Comparison of ENCODE assay signal across 8 cellular contexts in genomic region chr1:2050793-2051682, GRCh38. TPM values are rescaled to one million over a fixed set of nuclear protein-coding genes. Genes with fewer than 3 reads are reported as not detected.
DNase-seq lines count a peak whose midpoint lies in the region; ATAC-seq, FAIRE-seq and TF ChIP-seq lines count a peak whose summit lies in the region.

No MANE protein-coding gene starts in this region.

- 2% methylated on average over 10 of the region's 84 CpGs for WGBS in HepG2 (ENCODE audit: low lambda C conversion rate)
- 2% methylated on average over 21 of the region's 84 CpGs for WGBS in suprapubic skin

- intact Hi-C loops in HepG2 (cut with micrococcal nuclease; ENCODE audit: unreplicated experiment) = no loop called here

- H3K27ac ChIP-seq in astrocyte (ENCODE audit: low read depth, low read length) = no peak overlapping the region
- H3K27ac ChIP-seq in HepG2 (ENCODE audit: extremely low read length, insufficient read depth, low read length) = peak overlapping the region; percentile 46
- H3K27ac ChIP-seq in suprapubic skin = peak overlapping the region; percentile 3
- H3K27ac ChIP-seq in brain microvascular endothelial cell = no peak overlapping the region

- no peaks in the 10 kb centered on the region for H3K36me3 ChIP-seq in astrocyte (ENCODE audit: insufficient read depth, low read length)
- H3K36me3 ChIP-seq in HepG2 (replicated peaks in 1 of 2; ENCODE audit: control insufficient read depth in 1 of 2, insufficient read depth in 2 of 2, low read length in 2 of 2) = peaks cover 2 to 7% of the 10 kb centered on the region in 2 experiments; a peak in 2 of 5 replicates
- H3K36me3 ChIP-seq in suprapubic skin = peaks cover 3% of the 10 kb centered on the region
- no peaks in the 10 kb centered on the region for H3K36me3 ChIP-seq in brain microvascular endothelial cell (replicated peaks)

- H3K4me2 ChIP-seq in astrocyte (ENCODE audit: low read length) (peak overlapping the region; percentile 5), HepG2 (ENCODE audit: low read depth, low read length) (peak overlapping the region; percentile 80)

- H3K27me3 Mint-ChIP-seq in astrocyte (ENCODE audit: low read depth, unreplicated experiment) = peaks cover 6% of the 10 kb centered on the region

- CTCF ChIA-PET in HepG2 (lab: Yijun Ruan, JAX; ENCODE audit: low intra/inter-chr PET ratio, low total read pairs) = no interaction called here

- DNase-seq in activated CD4-positive, alpha-beta T cell treated with anti-CD3 and anti-CD28 coated beads for 48 hours = peak; percentile 27
- no peak for DNase-seq in activated CD4-positive, alpha-beta T cell treated with anti-CD3 and anti-CD28 coated beads, Interleukin-2, amount 50 U/mL, for 1 hour
- DNase-seq in astrocyte (ENCODE audit: low read depth) (no peak), HepG2 (ENCODE audit: low spot score) (no peak), suprapubic skin (ENCODE audit: low spot score in 2 of 2) (no peak), NAMALWA (ENCODE audit: low spot score) (no peak), brain microvascular endothelial cell (no peak)

- H3K27me3 ChIP-seq in astrocyte (ENCODE audit: insufficient read depth, low read length) (peaks cover 26% of the 10 kb centered on the region), HepG2 (ENCODE audit: control insufficient read depth in 1 of 2, insufficient read depth in 2 of 2, low read length in 2 of 2) (0 out of 5 replicates have a peak, but pooled peaks cover 0 to 2% of the 10 kb centered on the region in 2 experiments), suprapubic skin (peaks cover 44% of the 10 kb centered on the region), brain microvascular endothelial cell (replicated peaks) (peaks cover 42% of the 10 kb centered on the region)

- H3K4me3 Mint-ChIP-seq in astrocyte (ENCODE audit: unreplicated experiment) = peak overlapping the region; percentile 76

- H3K27ac Mint-ChIP-seq in astrocyte (ENCODE audit: unreplicated experiment) = no peak overlapping the region

- H3K4me1 ChIP-seq in astrocyte (ENCODE audit: insufficient read depth, low read length) = no peaks in the 10 kb centered on the region
- peaks cover 57% of the 10 kb centered on the region for H3K4me1 ChIP-seq in HepG2 (ENCODE audit: insufficient read depth, low read length)
- peaks cover 33% of the 10 kb centered on the region for H3K4me1 ChIP-seq in suprapubic skin

- TF ChIP-seq RAD21 in HepG2 (CRISPR knock-in tag; IDR thresholded peaks at IDR 0.05) = no peak

- TF ChIP-seq EP300 in HepG2 (IDR thresholded peaks at IDR 0.05; ENCODE audit: low read depth in 2 of 2, low read length in 2 of 2) (no peak), HepG2 (CRISPR knock-in tag; IDR thresholded peaks at IDR 0.05; ENCODE audit: borderline replicate concordance) (no peak), suprapubic skin (IDR thresholded peaks at IDR 0.05) (no peak)

- TF ChIP-seq CTCF in astrocyte (IDR thresholded peaks at IDR 0.05; ENCODE audit: insufficient read depth, low read depth, low read length) (no peak), HepG2 (CRISPR knock-in tag; IDR thresholded peaks at IDR 0.05) (0 out of 2 replicates have a peak, but pooled peaks have one; percentile 7), suprapubic skin (IDR thresholded peaks at IDR 0.05) (no peak), brain microvascular endothelial cell (IDR thresholded peaks at IDR 0.05; ENCODE audit: low read depth, low read length, missing control alignments) (no peak)

- no peaks in the 10 kb centered on the region for H3K79me2 ChIP-seq in astrocyte (ENCODE audit: insufficient read depth, low read length)
- peaks cover 3% of the 10 kb centered on the region for H3K79me2 ChIP-seq in HepG2 (ENCODE audit: insufficient read depth, low read length)

- H3K9me3 ChIP-seq in astrocyte (ENCODE audit: insufficient read depth, low read depth, low read length) (no peaks in the 10 kb centered on the region), HepG2 (ENCODE audit: low read length) (no peaks in the 10 kb centered on the region), suprapubic skin (no peaks in the 10 kb centered on the region)

- peaks cover 4% of the 10 kb centered on the region for H3K36me3 Mint-ChIP-seq in astrocyte (ENCODE audit: low read depth, unreplicated experiment)

- in situ Hi-C loops in HepG2 (cut with HindIII; ENCODE audit: extremely low pct_ligation_motif_present, low pct_unique_long_range_greater_than_20kb) = no loop called here
- in situ Hi-C loops in brain microvascular endothelial cell (cut with HindIII; ENCODE audit: low pct_ligation_motif_present, low sequenced_read_pairs) = no loop called here

- ATAC-seq in HepG2 (no peak), HG02885 (IDR thresholded peaks at IDR 0.05; ENCODE audit: poor library complexity, unreplicated experiment) (no peak)

- TF ChIP-seq POLR2A in HepG2 (IDR thresholded peaks at IDR 0.05; ENCODE audit: insufficient read depth in 1 of 2, low read depth in 2 of 2, low read length in 2 of 2) (no peak), suprapubic skin (IDR thresholded peaks at IDR 0.05) (no peak)

- BruUV-seq in HepG2 (replicated peaks; lab: Mats Ljungman, UMichigan) = no TSS peak

- H3K4me1 Mint-ChIP-seq in astrocyte (ENCODE audit: low read depth, unreplicated experiment) = no peaks in the 10 kb centered on the region

- H3K9me3 Mint-ChIP-seq in astrocyte (ENCODE audit: unreplicated experiment) = no peaks in the 10 kb centered on the region

- no peak overlapping the region for H3K4me3 ChIP-seq in astrocyte (ENCODE audit: insufficient read depth, low read depth, low read length)
- H3K4me3 ChIP-seq in HepG2 (replicated peaks in 1 of 3; ENCODE audit: insufficient read depth in 1 of 3, low read depth in 2 of 3, low read length in 3 of 3) = peak overlapping the region; percentile 80 to 90 (median 89)
- peak overlapping the region; percentile 62 for H3K4me3 ChIP-seq in suprapubic skin
- H3K4me3 ChIP-seq in brain microvascular endothelial cell (ENCODE audit: low read depth, low read length) = no peak overlapping the region

- FAIRE-seq in astrocyte (lab: Jason Lieb, UNC) (no peak), HepG2 (lab: Jason Lieb, UNC) (no peak)

- POLR2A ChIA-PET in HepG2 (lab: Yijun Ruan, JAX) = interaction anchor here (0.8 kb wide), 1 partner anchor 54 kb away, joined by 3 read pairs; no protein-coding TSS in a partner anchor

- H4K20me1 ChIP-seq in astrocyte (ENCODE audit: insufficient read depth, low read length) = no peaks in the 10 kb centered on the region
- H4K20me1 ChIP-seq in HepG2 (ENCODE audit: insufficient read depth, low read length) = 0 out of 2 replicates have a peak, but pooled peaks cover 5% of the 10 kb centered on the region

- no peak overlapping the region for H2AFZ ChIP-seq in astrocyte (ENCODE audit: low read depth, low read length)
- no peak overlapping the region for H2AFZ ChIP-seq in HepG2 (ENCODE audit: low read length)

- H3K9ac ChIP-seq in astrocyte (ENCODE audit: low read length) (no peak overlapping the region), HepG2 (ENCODE audit: insufficient read depth, low read depth, low read length) (peak overlapping the region; percentile 73)

RNA-seq across cellular contexts. Expression of gene PRKCZ, which starts 0.8 kb away (rescaled TPM):
- total RNA-seq in astrocyte (28.6 and 32.6 TPM in 2 replicates), HepG2 (2016; rRNA removed; fragmentation: Illumina TruSeq; extraction: Trizol) (21.9 and 34.7 TPM in 2 replicates), suprapubic skin (10 to 100 TPM; 21.7 to 31.5 (median 25.4) TPM)
- 25.5 and 28.3 TPM in 2 replicates for total RNA-seq in HepG2 (2016; cell fraction: cytosol; rRNA removed; fragmentation: Illumina TruSeq; extraction: Trizol; ENCODE audit: low read depth)
- total RNA-seq in HepG2 (2016; cell fraction: insoluble cytoplasmic fraction; rRNA removed; fragmentation: Illumina TruSeq; extraction: Trizol) = 20.0 and 36.5 TPM in 2 replicates
- 37.0 and 42.3 TPM in 2 replicates for total RNA-seq in HepG2 (2016; cell fraction: membrane; rRNA removed; fragmentation: Illumina TruSeq; extraction: Trizol)
- total RNA-seq in HepG2 (2016; cell fraction: nucleus; rRNA removed; fragmentation: Illumina TruSeq; extraction: Trizol) = 30.0 and 34.9 TPM in 2 replicates
- 85.2 and 85.8 TPM in 2 replicates for polyA plus RNA-seq in HepG2 (2011; rRNA removed)
- polyA plus RNA-seq in HepG2 (2011; cell fraction: cytosol; rRNA removed) = 52.8 and 75.3 TPM in 2 replicates
- 132 and 197 TPM in 2 replicates for polyA plus RNA-seq in HepG2 (2011; cell fraction: nucleus; rRNA removed)
- polyA plus RNA-seq in HepG2 (2012) = 47.5 and 47.9 TPM in 2 replicates
- 23.5 and 27.3 TPM in 2 replicates for polyA plus RNA-seq in HepG2 (2016; cell fraction: cytosol; fragmentation: Illumina TruSeq; extraction: Trizol; ENCODE audit: low read depth)
- polyA plus RNA-seq in HepG2 (2016; cell fraction: insoluble cytoplasmic fraction; fragmentation: Illumina TruSeq; extraction: Trizol; ENCODE audit: low read depth) = 26.8 and 34.6 TPM in 2 replicates
- 39.3 and 40.3 TPM in 2 replicates for polyA plus RNA-seq in HepG2 (2016; cell fraction: membrane; fragmentation: Illumina TruSeq; extraction: Trizol; ENCODE audit: low read depth)
- 76.9 and 79.5 TPM in 2 replicates for polyA plus RNA-seq in HepG2 (2016; cell fraction: nucleus; fragmentation: Illumina TruSeq; extraction: Trizol; ENCODE audit: insufficient read depth, low read depth)
- polyA minus RNA-seq in HepG2 (2011; rRNA and poly(A)+ RNA removed; ENCODE audit: low replicate concordance) = 29.4 and 69.2 TPM in 2 replicates
- polyA minus RNA-seq in HepG2 (2011; cell fraction: cytosol; rRNA and poly(A)+ RNA removed) = 14.4 and 24.4 TPM in 2 replicates
- 41.4 and 57.0 TPM in 2 replicates for polyA minus RNA-seq in HepG2 (2011; cell fraction: nucleus; rRNA and poly(A)+ RNA removed)

RNA-seq across cellular contexts. Expression of gene GABRD, which starts 31.9 kb away (rescaled TPM):
- total RNA-seq in astrocyte = not detected in 2 replicates
- not detected in 2 replicates for total RNA-seq in HepG2 (2016; rRNA removed; fragmentation: Illumina TruSeq; extraction: Trizol)
- not detected in 2 replicates for total RNA-seq in HepG2 (2016; cell fraction: cytosol; rRNA removed; fragmentation: Illumina TruSeq; extraction: Trizol; ENCODE audit: low read depth)
- not detected in 2 replicates for total RNA-seq in HepG2 (2016; cell fraction: insoluble cytoplasmic fraction; rRNA removed; fragmentation: Illumina TruSeq; extraction: Trizol)
- total RNA-seq in HepG2 (2016; cell fraction: membrane; rRNA removed; fragmentation: Illumina TruSeq; extraction: Trizol) = not detected in 2 replicates
- not detected in 2 replicates for total RNA-seq in HepG2 (2016; cell fraction: nucleus; rRNA removed; fragmentation: Illumina TruSeq; extraction: Trizol)
- 0.22 TPM in 1 of 2 replicates, not detected in the other for polyA plus RNA-seq in HepG2 (2011; rRNA removed)
- polyA plus RNA-seq in HepG2 (2011; cell fraction: cytosol; rRNA removed) = 0.09 TPM in 1 of 2 replicates, not detected in the other
- polyA plus RNA-seq in HepG2 (2011; cell fraction: nucleus; rRNA removed) = 0.08 TPM in 1 of 2 replicates, not detected in the other
- polyA plus RNA-seq in HepG2 (2012) = not detected in 2 replicates
- not detected in 2 replicates for polyA plus RNA-seq in HepG2 (2016; cell fraction: cytosol; fragmentation: Illumina TruSeq; extraction: Trizol; ENCODE audit: low read depth)
- not detected in 2 replicates for polyA plus RNA-seq in HepG2 (2016; cell fraction: insoluble cytoplasmic fraction; fragmentation: Illumina TruSeq; extraction: Trizol; ENCODE audit: low read depth)
- polyA plus RNA-seq in HepG2 (2016; cell fraction: membrane; fragmentation: Illumina TruSeq; extraction: Trizol; ENCODE audit: low read depth) = not detected in 2 replicates
- polyA plus RNA-seq in HepG2 (2016; cell fraction: nucleus; fragmentation: Illumina TruSeq; extraction: Trizol; ENCODE audit: insufficient read depth, low read depth) = not detected in 2 replicates
- polyA minus RNA-seq in HepG2 (2011; rRNA and poly(A)+ RNA removed; ENCODE audit: low replicate concordance) = 0.51 TPM in 1 of 2 replicates, not detected in the other
- polyA minus RNA-seq in HepG2 (2011; cell fraction: cytosol; rRNA and poly(A)+ RNA removed) = not detected in 2 replicates
- not detected in 2 replicates for polyA minus RNA-seq in HepG2 (2011; cell fraction: nucleus; rRNA and poly(A)+ RNA removed)
- total RNA-seq in suprapubic skin = 1 to 10 TPM in 2 of 4 donors, under 1 TPM in 1, not detected in 1; 0.52 to 1.7 (median 1.2) TPM

RNA-seq across cellular contexts. Expression of gene CFAP74, which starts 47.5 kb away (rescaled TPM):
- not detected in 2 replicates for total RNA-seq in astrocyte
- total RNA-seq in HepG2 (2016; rRNA removed; fragmentation: Illumina TruSeq; extraction: Trizol) = 0.27 TPM in 1 of 2 replicates, not detected in the other
- 0.09 TPM in 1 of 2 replicates, not detected in the other for total RNA-seq in HepG2 (2016; cell fraction: cytosol; rRNA removed; fragmentation: Illumina TruSeq; extraction: Trizol; ENCODE audit: low read depth)
- total RNA-seq in HepG2 (2016; cell fraction: insoluble cytoplasmic fraction; rRNA removed; fragmentation: Illumina TruSeq; extraction: Trizol) = 0.09 and 0.10 TPM in 2 replicates
- 0.07 and 0.09 TPM in 2 replicates for total RNA-seq in HepG2 (2016; cell fraction: membrane; rRNA removed; fragmentation: Illumina TruSeq; extraction: Trizol)
- 0.28 and 0.66 TPM in 2 replicates for total RNA-seq in HepG2 (2016; cell fraction: nucleus; rRNA removed; fragmentation: Illumina TruSeq; extraction: Trizol)
- 0.57 and 0.62 TPM in 2 replicates for polyA plus RNA-seq in HepG2 (2011; rRNA removed)
- 0.13 TPM in 2 replicates for polyA plus RNA-seq in HepG2 (2011; cell fraction: cytosol; rRNA removed)
- 4.1 and 5.0 TPM in 2 replicates for polyA plus RNA-seq in HepG2 (2011; cell fraction: nucleus; rRNA removed)
- 0.67 and 2.1 TPM in 2 replicates for polyA plus RNA-seq in HepG2 (2012)
- polyA plus RNA-seq in HepG2 (2016; cell fraction: cytosol; fragmentation: Illumina TruSeq; extraction: Trizol; ENCODE audit: low read depth) = 0.05 TPM in 1 of 2 replicates, not detected in the other
- polyA plus RNA-seq in HepG2 (2016; cell fraction: insoluble cytoplasmic fraction; fragmentation: Illumina TruSeq; extraction: Trizol; ENCODE audit: low read depth) = 0.08 and 0.10 TPM in 2 replicates
- 0.11 TPM in 1 of 2 replicates, not detected in the other for polyA plus RNA-seq in HepG2 (2016; cell fraction: membrane; fragmentation: Illumina TruSeq; extraction: Trizol; ENCODE audit: low read depth)
- polyA plus RNA-seq in HepG2 (2016; cell fraction: nucleus; fragmentation: Illumina TruSeq; extraction: Trizol; ENCODE audit: insufficient read depth, low read depth) = 0.48 and 0.64 TPM in 2 replicates
- 0.56 TPM in 1 of 2 replicates, not detected in the other for polyA minus RNA-seq in HepG2 (2011; rRNA and poly(A)+ RNA removed; ENCODE audit: low replicate concordance)
- 0.20 TPM in 1 of 2 replicates, not detected in the other for polyA minus RNA-seq in HepG2 (2011; cell fraction: cytosol; rRNA and poly(A)+ RNA removed)
- polyA minus RNA-seq in HepG2 (2011; cell fraction: nucleus; rRNA and poly(A)+ RNA removed) = 0.77 and 0.99 TPM in 2 replicates
- total RNA-seq in suprapubic skin = not detected

Comparison
In these comparisons a context has a peak if more than half of its experiments do, and no peak if none do; other contexts are left out.
1. H3K27ac ChIP-seq: peak in HepG2 (single experiment) and suprapubic skin (single experiment); none in astrocyte (single experiment) and brain microvascular endothelial cell (single experiment).
2. H3K4me3 ChIP-seq: peak in HepG2 (3 of 3) and suprapubic skin (single experiment); none in astrocyte (single experiment) and brain microvascular endothelial cell (single experiment).